In genomic region chr19:41456342-41456918, GRCh38 we compare ENCODE assay signal across 16 cellular contexts. TPM values are rescaled to one million over a fixed set of nuclear protein-coding genes. Genes with fewer than 3 reads are reported as not detected.
DNase-seq lines count a peak whose midpoint lies in the region; ATAC-seq and TF ChIP-seq lines count a peak whose summit lies in the region.
"Had no signal": no experiment of that assay in that cellular context is flagged by ENCODE, and none has a peak within 500 bp of the region (broad histone marks: within the 10 kb centered on the region; RNA-seq: fewer than 3 reads in every experiment).

No MANE protein-coding gene starts in this region.

- CTCF ChIA-PET in AG04450 (lab: Charles Lee) (interaction anchor here (0.7 to 1.7 kb wide), 6 partner anchors 9 to 142 kb away, joined by 3 to 6 read pairs (median 4); partner anchors contain the start of gene DMAC2), PC-3 (lab: Charles Lee) (no interaction called here)

- H3K4me1 ChIP-seq in lower lobe of right lung: peaks cover 18% of the 10 kb centered on the region
- no peaks in the 10 kb centered on the region for H3K4me1 ChIP-seq in PC-3 (ENCODE audit: insufficient read depth, low read length)
- H3K4me1 ChIP-seq: HAP-1 had no signal

- H3F3A ChIP-seq in PC-3 (ENCODE audit: low read length, unreplicated experiment): no peaks in the 10 kb centered on the region

- no TSS peak for BruUV-seq in PC-3 (replicated peaks; lab: Mats Ljungman, UMichigan)

- POLR2A ChIA-PET in AG04450 (lab: Yijun Ruan, JAX) (interaction anchor here (1.0 kb wide), 1 partner anchor 29 kb away, joined by 5 read pairs; no protein-coding TSS in a partner anchor), PC-3 (lab: Charles Lee; ENCODE audit: unreplicated experiment) (interaction anchor here (0.6 kb wide), 1 partner anchor 243 kb away, joined by 9 read pairs; no protein-coding TSS in a partner anchor)

- no peaks in the 10 kb centered on the region for H4K20me1 ChIP-seq in PC-3 (ENCODE audit: low read length)

- DNase-seq in AG04450 (ENCODE audit: low read depth, low spot score) (peak; percentile 1), HFF-Myc (ENCODE audit: extremely low read depth, low read depth) (peak; percentile 10), choroid plexus epithelial cell (ENCODE audit: low read depth) (peak; percentile 54), lower lobe of right lung (no peak), PC-3 (no peak), GM19238 (ENCODE audit: insufficient read length, low spot score) (no peak), HK-2 (ENCODE audit: unreplicated experiment) (no peak)
- DNase-seq: activated CD4-positive, alpha-beta T cell treated with anti-CD3 and anti-CD28 coated beads for 1 hour; KG1; NCI-H2171; small intestine had no signal

- no peaks in the 10 kb centered on the region for H3K9me2 ChIP-seq in PC-3 (replicated peaks; ENCODE audit: low read length)

- H3K27me3 ChIP-seq in AG04450 (ENCODE audit: control insufficient read depth, insufficient read depth, low read length): peaks cover 16% of the 10 kb centered on the region
- H3K27me3 ChIP-seq in lower lobe of right lung (ENCODE audit: low read depth): no peaks in the 10 kb centered on the region
- peaks cover 35% of the 10 kb centered on the region for H3K27me3 ChIP-seq in PC-3 (ENCODE audit: low read length)
- H3K27me3 ChIP-seq: hepatocyte, vagina had no signal

- H3K27ac ChIP-seq in AG04450 (ENCODE audit: low read depth, low read length) (no peak overlapping the region), lower lobe of right lung (peak overlapping the region; percentile 43), PC-3 (ENCODE audit: low read length) (no peak overlapping the region)
- H3K27ac ChIP-seq: hepatocyte, vagina had no signal

- no peak overlapping the region for H3K4me2 ChIP-seq in PC-3 (ENCODE audit: low read length)
- H3K4me2 ChIP-seq: hepatocyte had no signal

- H2AFZ ChIP-seq in PC-3 (ENCODE audit: low read length): no peak overlapping the region
- H2AFZ ChIP-seq: hepatocyte had no signal

- no peaks in the 10 kb centered on the region for H3K79me2 ChIP-seq in PC-3 (ENCODE audit: low read length)
- H3K79me2 ChIP-seq: hepatocyte had no signal

- H3K36me3 ChIP-seq in lower lobe of right lung: no peaks in the 10 kb centered on the region
- H3K36me3 ChIP-seq in PC-3 (ENCODE audit: low read depth, low read length): no peaks in the 10 kb centered on the region
- H3K36me3 ChIP-seq: HAP-1, vagina had no signal

- intact Hi-C loops in lower lobe of right lung (cut with DNase I) (loop anchor here (10.0 kb wide), 1 partner anchor 108 kb away; no protein-coding TSS in a partner anchor), PC-3 (cut with micrococcal nuclease) (no loop called here)

- ATAC-seq in lower lobe of right lung (peak in 1 of 2 donors; percentile 9), PC-3 (no peak), GM18511 (IDR thresholded peaks at IDR 0.05; ENCODE audit: unreplicated experiment) (no peak)

- H3K9ac ChIP-seq in PC-3 (ENCODE audit: low read length): no peak overlapping the region

- H3K9me3 ChIP-seq in AG04450 (ENCODE audit: control insufficient read depth, insufficient read depth, low read length) (no peaks in the 10 kb centered on the region), lower lobe of right lung (no peaks in the 10 kb centered on the region), PC-3 (ENCODE audit: low read length) (no peaks in the 10 kb centered on the region)
- H3K9me3 ChIP-seq: HAP-1, vagina had no signal

- TF ChIP-seq CTCF in AG04450 (IDR thresholded peaks at IDR 0.05; ENCODE audit: low read depth, low read length): no peak
- TF ChIP-seq CTCF in HFF-Myc (IDR thresholded peaks at IDR 0.05; ENCODE audit: low read depth, low read length, missing control alignments): no peak
- no peak for TF ChIP-seq CTCF in choroid plexus epithelial cell (conservative IDR thresholded peaks at IDR 0.05; ENCODE audit: low read depth, low read length)
- TF ChIP-seq CTCF in lower lobe of right lung (IDR thresholded peaks at IDR 0.05): no peak
- TF ChIP-seq CTCF in PC-3 (conservative IDR thresholded peaks at IDR 0.05; ENCODE audit: low read depth, low read length): no peak

- H3K4me3 ChIP-seq in AG04450 (ENCODE audit: low read depth, low read length) (no peak overlapping the region), HFF-Myc (replicated peaks; ENCODE audit: low read depth, low read length) (no peak overlapping the region), choroid plexus epithelial cell (ENCODE audit: low read depth, low read length) (no peak overlapping the region), lower lobe of right lung (no peak overlapping the region), PC-3 (ENCODE audit: low read length) (no peak overlapping the region)
- H3K4me3 ChIP-seq: HAP-1, hepatocyte, vagina had no signal

RNA-seq across cellular contexts. Expression of gene ERICH4, which starts 13.5 kb away (rescaled TPM):
- polyA plus RNA-seq in AG04450 (2011; rRNA removed): not detected in 2 replicates
- not detected in 2 replicates for polyA minus RNA-seq in AG04450 (2011; rRNA and poly(A)+ RNA removed)
- total RNA-seq in lower lobe of right lung (not detected), PC-3 (2014; rRNA removed) (not detected in 2 replicates)
- total RNA-seq: CD8-positive, alpha-beta memory T cell; vagina had no signal
- polyA plus RNA-seq: CD8-positive, alpha-beta memory T cell had no signal

RNA-seq across cellular contexts. Expression of gene DMAC2, which starts 16.7 kb away (rescaled TPM):
- polyA plus RNA-seq in AG04450 (2011; rRNA removed): 58.2 and 64.7 TPM in 2 replicates
- 38.9 and 49.6 TPM in 2 replicates for polyA minus RNA-seq in AG04450 (2011; rRNA and poly(A)+ RNA removed)
- 57.7 TPM for total RNA-seq in lower lobe of right lung
- total RNA-seq in PC-3 (2014; rRNA removed): 36.8 and 44.6 TPM in 2 replicates

RNA-seq across cellular contexts. Expression of gene B3GNT8, which starts 29.3 kb away (rescaled TPM):
- polyA plus RNA-seq in AG04450 (2011; rRNA removed): 0.14 and 0.29 TPM in 2 replicates
- polyA minus RNA-seq in AG04450 (2011; rRNA and poly(A)+ RNA removed): 0.43 TPM in 1 of 2 replicates, not detected in the other
- total RNA-seq in lower lobe of right lung (22.5 TPM), PC-3 (2014; rRNA removed) (2.3 TPM in 1 of 2 replicates, not detected in the other)

RNA-seq across cellular contexts. Expression of gene BCKDHA, which starts 58.8 kb away (rescaled TPM):
- 10.8 and 15.3 TPM in 2 replicates for polyA plus RNA-seq in AG04450 (2011; rRNA removed)
- 2.2 and 5.1 TPM in 2 replicates for polyA minus RNA-seq in AG04450 (2011; rRNA and poly(A)+ RNA removed)
- total RNA-seq in lower lobe of right lung (13.4 TPM), PC-3 (2014; rRNA removed) (49.2 and 53.1 TPM in 2 replicates)

RNA-seq across cellular contexts. Expression of gene EXOSC5, which starts 59.3 kb away (rescaled TPM):
- polyA plus RNA-seq in AG04450 (2011; rRNA removed): 7.8 and 11.7 TPM in 2 replicates
- polyA minus RNA-seq in AG04450 (2011; rRNA and poly(A)+ RNA removed): 2.3 and 3.8 TPM in 2 replicates
- total RNA-seq in lower lobe of right lung (13.2 TPM), PC-3 (2014; rRNA removed) (40.8 and 41.5 TPM in 2 replicates)

Comparison
In these comparisons a context has a peak if more than half of its experiments do, and no peak if none do; other contexts are left out.
1. DNase-seq: peak in AG04450 (single experiment), HFF-Myc (single experiment) and choroid plexus epithelial cell (single experiment); none in lower lobe of right lung (single experiment), PC-3 (single experiment), GM19238 (single experiment) and HK-2 (single experiment).